7 cellular contexts compared by ENCODE assay signal in genomic region chr4:27010334-27010940, GRCh38.
DNase-seq lines count a peak whose midpoint lies in the region; ATAC-seq, FAIRE-seq and TF ChIP-seq lines count a peak whose summit lies in the region.

No MANE protein-coding gene starts in this region.

- no peaks in the 10 kb centered on the region for H3K79me2 ChIP-seq in GM12878 (ENCODE audit: control insufficient read depth, insufficient read depth, low read length)

- no peaks in the 10 kb centered on the region for H3K9me3 Mint-ChIP-seq in HFFc6
- no peaks in the 10 kb centered on the region for H3K9me3 Mint-ChIP-seq in T-helper 2 cell treated with Interferon-gamma antibody and Interleukin-4, amounts not matched to agents 5 μg/mL and 100 μg/mL, for 36 hours
- H3K9me3 Mint-ChIP-seq in immature natural killer cell = no peaks in the 10 kb centered on the region

- BruUV-seq in GM12878 (replicated peaks; lab: Mats Ljungman, UMichigan) = no TSS peak

- no peak for TF ChIP-seq EP300 in GM12878 (IDR thresholded peaks at IDR 0.05; ENCODE audit: borderline replicate concordance in 1 of 2, control insufficient read depth in 1 of 2, low read depth in 2 of 2, low read length in 2 of 2)

- POLR2A ChIA-PET in GM12878 (lab: Charles Lee) = no interaction called here

- H3K36me3 Mint-ChIP-seq in HFFc6 (ENCODE audit: low read depth) (no peaks in the 10 kb centered on the region), immature natural killer cell (peaks cover 4 to 14% (median 4%) of the 10 kb centered on the region in 3 donors)
- H3K36me3 Mint-ChIP-seq in T-helper 2 cell treated with Interferon-gamma antibody and Interleukin-4, amounts not matched to agents 5 μg/mL and 100 μg/mL, for 36 hours (ENCODE audit: low read depth) = peaks cover 17% of the 10 kb centered on the region

- H3K27me3 Mint-ChIP-seq in HFFc6 (ENCODE audit: insufficient read depth) = no peaks in the 10 kb centered on the region; the same call in 1 of the 2 replicates
- no peaks in the 10 kb centered on the region for H3K27me3 Mint-ChIP-seq in T-helper 2 cell treated with Interferon-gamma antibody and Interleukin-4, amounts not matched to agents 5 μg/mL and 100 μg/mL, for 36 hours (ENCODE audit: low read depth)
- H3K27me3 Mint-ChIP-seq in immature natural killer cell (ENCODE audit: low read depth in 3 of 3) = no peaks in the 10 kb centered on the region

- intact Hi-C loops in GM12878 (cut with micrococcal nuclease; ENCODE audit: unreplicated experiment) = loop anchor here (2.0 kb wide), 3 partner anchors 222 to 552 kb away; partner anchors contain the start of gene TBC1D19

- no peak for TF ChIP-seq POLR2A in GM12878 (IDR thresholded peaks at IDR 0.05; ENCODE audit: low read depth, low read length)

- no peak overlapping the region for H3K27ac ChIP-seq in GM12878 (ENCODE audit: control insufficient read depth, insufficient read depth)

- SMC1A ChIA-PET in GM12878 (lab: Charles Lee; ENCODE audit: uncharacterized antibody, unreplicated experiment) = interaction anchor here (0.7 to 6.3 kb wide), 21 partner anchors 10 to 680 kb away, joined by 3 to 33 read pairs (median 4); no protein-coding TSS in a partner anchor

- H3K4me3 Mint-ChIP-seq in HFFc6 = peak overlapping the region; percentile 78
- H3K4me3 Mint-ChIP-seq in T-helper 2 cell treated with Interferon-gamma antibody and Interleukin-4, amounts not matched to agents 5 μg/mL and 100 μg/mL, for 36 hours = no peak overlapping the region
- H3K4me3 Mint-ChIP-seq in immature natural killer cell = no peak overlapping the region

- DNase-seq in HFFc6 (peak; percentile 62), NCI-H1092 (lab: John Stamatoyannopoulos, UW) (peak; percentile 24), GM12878 (ENCODE audit: low read depth, low spot score) (peak; percentile 16), immature natural killer cell (peak; percentile 42 to 52 (median 51))
- peak; percentile 29 for DNase-seq in T-helper 2 cell treated with Interferon-gamma antibody and Interleukin-4, amounts not matched to agents 5 μg/mL and 100 μg/mL, for 36 hours (ENCODE audit: low spot score)
- DNase-seq in stimulated activated CD4-positive, alpha-beta T cell treated with anti-CD3 and anti-CD28 coated beads, Interleukin-15, amount 100 ng/mL, for 48 hours (ENCODE audit: low read depth in 2 of 2) = peak; percentile 21 to 43

- H4K20me1 ChIP-seq in GM12878 (ENCODE audit: control insufficient read depth, insufficient read depth) = no peaks in the 10 kb centered on the region

- peak; percentile 77 for ATAC-seq in GM12878

- 0% methylated on average over 4 of the region's 6 CpGs for WGBS in GM12878 (ENCODE audit: insufficient coverage, insufficient replicate concordance, low lambda C conversion rate, missing lambda C conversion rate)

- TF ChIP-seq CTCF in GM12875 (IDR thresholded peaks at IDR 0.05; ENCODE audit: borderline replicate concordance, insufficient read depth, low read depth, low read length) (peak; percentile 73), HFFc6 (IDR thresholded peaks at IDR 0.05) (peak; percentile 92), GM12878 (IDR thresholded peaks at IDR 0.05 in 2 of 3, conservative IDR thresholded peaks at IDR 0.05 in 1 of 3; ENCODE audit: control insufficient read depth in 2 of 3, extremely low read depth in 1 of 3, insufficient read depth in 1 of 3, low read depth in 3 of 3, low read length in 3 of 3) (peak; percentile 79 to 86 (median 81))

- H3K36me3 ChIP-seq in GM12878 (ENCODE audit: control insufficient read depth in 2 of 2, insufficient read depth in 2 of 2, low read length in 1 of 2) = peaks cover 0 to 2% of the 10 kb centered on the region in 2 experiments; a peak in 1 of 4 replicates

- RAD21 ChIA-PET in GM12878 (lab: Charles Lee; ENCODE audit: unreplicated experiment) = interaction anchor here (1.0 to 2.0 kb wide), 15 partner anchors 12 to 981 kb away, joined by 3 to 14 read pairs (median 5); partner anchors contain the start of gene STIM2

- H3K9me3 ChIP-seq in GM12878 (replicated peaks; ENCODE audit: control insufficient read depth, insufficient read depth, low read length) = no peaks in the 10 kb centered on the region; the same call in 2 of the 3 replicates

- H3K27ac Mint-ChIP-seq in HFFc6 (peak overlapping the region; percentile 65; the same call in 1 of the 2 replicates), immature natural killer cell (peak overlapping the region in 4 of 6 donors; percentile 0 to 47 (median 15))
- H3K27ac Mint-ChIP-seq in T-helper 2 cell treated with Interferon-gamma antibody and Interleukin-4, amounts not matched to agents 5 μg/mL and 100 μg/mL, for 36 hours = no peak overlapping the region

- no peaks in the 10 kb centered on the region for H3K27me3 ChIP-seq in GM12878 (replicated peaks in 1 of 2; ENCODE audit: control insufficient read depth in 2 of 2, insufficient read depth in 2 of 2, low read length in 1 of 2)

- H3K9ac ChIP-seq in GM12878 (ENCODE audit: control insufficient read depth, insufficient read depth, low read length) = no peak overlapping the region

- CTCF ChIA-PET in GM12878 (lab: Yijun Ruan, JAX) = interaction anchor here (0.7 to 6.8 kb wide), 31 partner anchors 9 to 1022 kb away, joined by 3 to 78 read pairs (median 4); no protein-coding TSS in a partner anchor

- in situ Hi-C loops in GM12878 (cut with MboI) = loop anchor here (10.0 kb wide), 1 partner anchor 426 kb away; the partner anchor contains the start of gene TBC1D19

- no peak overlapping the region for H3K4me2 ChIP-seq in GM12878 (ENCODE audit: control insufficient read depth, insufficient read depth)

- H3K4me1 ChIP-seq in GM12878 (ENCODE audit: control insufficient read depth, insufficient read depth, low read length) = no peaks in the 10 kb centered on the region

- peak; percentile 99 for TF ChIP-seq RAD21 in GM12878 (IDR thresholded peaks at IDR 0.05; ENCODE audit: insufficient read depth, low read depth, low read length)

- no peak overlapping the region for H2AFZ ChIP-seq in GM12878 (ENCODE audit: control insufficient read depth, low read depth, low read length)

- H3K4me1 Mint-ChIP-seq in HFFc6 (ENCODE audit: low read depth) (peaks cover 51% of the 10 kb centered on the region), immature natural killer cell (peaks cover 14 to 32% of the 10 kb centered on the region in 2 donors)
- H3K4me1 Mint-ChIP-seq in T-helper 2 cell treated with Interferon-gamma antibody and Interleukin-4, amounts not matched to agents 5 μg/mL and 100 μg/mL, for 36 hours (ENCODE audit: low read depth) = peaks cover 10% of the 10 kb centered on the region

- peak; percentile 83 for FAIRE-seq in GM12878 (lab: Jason Lieb, UNC)

- H3K4me3 ChIP-seq in GM12875 (ENCODE audit: low read depth, low read length) = no peak overlapping the region
- H3K4me3 ChIP-seq in GM12878 = no peak overlapping the region

TF ChIP-seq in GM12878, 131 proteins besides CTCF, POLR2A, EP300 and RAD21:
- peak; percentile 91 for TF ChIP-seq SMC3 (IDR thresholded peaks at IDR 0.05; ENCODE audit: borderline replicate concordance, low read length)
- no peak for TF ChIP-seq TCF7 (IDR thresholded peaks at IDR 0.05; ENCODE audit: borderline replicate concordance)
- no peak for TF ChIP-seq CEBPB (IDR thresholded peaks at IDR 0.05; ENCODE audit: borderline replicate concordance in 1 of 2, low read depth in 2 of 2, low read length in 2 of 2)
- TF ChIP-seq LARP7 (IDR thresholded peaks at IDR 0.05) = no peak
